Comparison of ENCODE assay signal across 18 cellular contexts in genomic region chr4:89807441-89808140, GRCh38.
A peak's percentile ranks its signal among the peaks of the same experiment; 100 is the strongest.
DNase-seq lines count a peak whose midpoint lies in the region; ATAC-seq lines count a peak whose summit lies in the region.
"Had no signal": no experiment of that assay in that cellular context is flagged by ENCODE, and none has a peak within 500 bp of the region (broad histone marks: within the 10 kb centered on the region; RNA-seq: fewer than 3 reads in every experiment).

No MANE protein-coding gene starts in this region.

- peaks cover 1% of the 10 kb centered on the region for H3K27me3 Mint-ChIP-seq in activated naive CD4-positive, alpha-beta T cell treated with anti-CD3 and anti-CD28 coated beads, Interleukin-2, amount 50 U/mL, for 24 hours

- no peaks in the 10 kb centered on the region for H3K9me3 Mint-ChIP-seq in activated naive CD4-positive, alpha-beta T cell treated with anti-CD3 and anti-CD28 coated beads, Interleukin-2, amount 50 U/mL, for 24 hours
- H3K9me3 Mint-ChIP-seq: CD4-positive, CD25-positive, alpha-beta regulatory T cell; CD8-positive, alpha-beta memory T cell had no signal

- no peak for ATAC-seq in HG03521 (IDR thresholded peaks at IDR 0.05; ENCODE audit: unreplicated experiment)
- ATAC-seq: GM12878 had no signal

- no peak overlapping the region for H3K4me3 Mint-ChIP-seq in activated naive CD4-positive, alpha-beta T cell treated with anti-CD3 and anti-CD28 coated beads, Interleukin-2, amount 50 U/mL, for 24 hours
- H3K4me3 Mint-ChIP-seq: CD14-positive monocyte; CD4-positive, alpha-beta memory T cell; CD8-positive, alpha-beta memory T cell had no signal

- H3K4me1 Mint-ChIP-seq in activated naive CD4-positive, alpha-beta T cell treated with anti-CD3 and anti-CD28 coated beads, Interleukin-2, amount 50 U/mL, for 24 hours, result no peaks in the 10 kb centered on the region
- H3K4me1 Mint-ChIP-seq: CD14-positive monocyte; CD4-positive, alpha-beta memory T cell; CD4-positive, CD25-positive, alpha-beta regulatory T cell; CD8-positive, alpha-beta memory T cell had no signal

- H3K27ac Mint-ChIP-seq in activated naive CD4-positive, alpha-beta T cell treated with anti-CD3 and anti-CD28 coated beads, Interleukin-2, amount 50 U/mL, for 24 hours, result peak overlapping the region; percentile 32
- H3K27ac Mint-ChIP-seq: CD14-positive monocyte; CD4-positive, alpha-beta memory T cell; CD4-positive, CD25-positive, alpha-beta regulatory T cell; CD8-positive, alpha-beta memory T cell had no signal

- no peaks in the 10 kb centered on the region for H3K36me3 Mint-ChIP-seq in activated naive CD4-positive, alpha-beta T cell treated with anti-CD3 and anti-CD28 coated beads, Interleukin-2, amount 50 U/mL, for 24 hours
- H3K36me3 Mint-ChIP-seq: CD4-positive, alpha-beta memory T cell; CD4-positive, CD25-positive, alpha-beta regulatory T cell; CD8-positive, alpha-beta memory T cell had no signal

- no peak for DNase-seq in activated naive CD4-positive, alpha-beta T cell treated with Interleukin-2 at 50 U/mL for 16 hours
- DNase-seq in cerebellar cortex (ENCODE audit: low spot score) (peak; percentile 83), DMS53 (lab: John Stamatoyannopoulos, UW) (no peak)
- DNase-seq: 8988T; ACHN; BE2C; CD4-positive, alpha-beta memory T cell; CD4-positive, CD25-positive, alpha-beta regulatory T cell; CD8-positive, alpha-beta memory T cell; COR-L47; DMS 273 treated with DMSO at 0.1 percent for 48 hours; DMS153; DMS79 treated with DMSO at 0.1 percent for 48 hours; GDM1 had no signal
